15 cellular contexts compared by ENCODE assay signal in the genomic region with DNA sequence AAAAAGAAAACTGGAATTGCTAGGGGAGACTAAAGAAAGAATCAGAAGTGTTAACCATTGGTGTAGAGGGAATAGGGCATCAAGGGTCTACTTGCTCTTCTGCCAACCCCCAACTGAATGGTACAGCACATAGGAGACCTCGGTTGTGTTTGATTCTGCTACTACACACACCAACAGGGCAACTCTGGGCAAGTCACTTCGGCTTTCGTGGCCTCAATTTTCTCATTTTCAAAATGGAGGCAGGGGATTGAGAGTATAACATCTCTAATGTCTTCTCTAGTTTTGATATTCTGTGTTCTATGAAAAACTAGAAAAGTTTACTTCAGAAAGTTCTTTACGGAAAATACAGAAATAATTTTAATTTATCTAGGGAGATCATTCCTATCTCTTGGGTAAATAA.
DNase-seq lines count a peak whose midpoint lies in the region; ATAC-seq and TF ChIP-seq lines count a peak whose summit lies in the region.
"Had no signal": no experiment of that assay in that cellular context is flagged by ENCODE, and none has a peak within 500 bp of the region (broad histone marks: within the 10 kb centered on the region; RNA-seq: fewer than 3 reads in every experiment).

No MANE protein-coding gene starts in this region.

- H3K27ac ChIP-seq in Karpas-422 (ENCODE audit: low read length) (peak overlapping the region; percentile 92), brain microvascular endothelial cell (peak overlapping the region; percentile 92), muscle layer of colon (ENCODE audit: low read depth, low read length) (peak overlapping the region; percentile 35), subcutaneous abdominal adipose tissue (ENCODE audit: low read depth, low read length) (peak overlapping the region; percentile 39)

- no peaks in the 10 kb centered on the region for H3K27me3 ChIP-seq in Karpas-422 (ENCODE audit: low read length)
- no peaks in the 10 kb centered on the region for H3K27me3 ChIP-seq in brain microvascular endothelial cell (replicated peaks)
- no peaks in the 10 kb centered on the region for H3K27me3 ChIP-seq in muscle layer of colon (ENCODE audit: control insufficient read depth in 1 of 2, insufficient read depth in 2 of 2, low read length in 2 of 2)
- H3K27me3 ChIP-seq in subcutaneous abdominal adipose tissue (ENCODE audit: control insufficient read depth in 5 of 5, insufficient read depth in 4 of 5, low read length in 5 of 5), result no peaks in the 10 kb centered on the region

- H2AFZ ChIP-seq in Karpas-422 (ENCODE audit: low read length), result no peak overlapping the region

- TF ChIP-seq CTCF in brain microvascular endothelial cell (IDR thresholded peaks at IDR 0.05; ENCODE audit: low read depth, low read length, missing control alignments), result no peak

- H3K4me2 ChIP-seq in Karpas-422 (ENCODE audit: low read depth, low read length, poor library complexity, severe bottlenecking), result peak overlapping the region; percentile 58

- H3K9ac ChIP-seq in Karpas-422 (ENCODE audit: low read length) (peak overlapping the region; percentile 75), muscle layer of colon (ENCODE audit: low read length) (no peak overlapping the region), subcutaneous abdominal adipose tissue (ENCODE audit: low read length in 5 of 5) (no peak overlapping the region)

- in situ Hi-C loops in brain microvascular endothelial cell (cut with HindIII; ENCODE audit: low pct_ligation_motif_present, low sequenced_read_pairs), result no loop called here

- no peak for ATAC-seq in GM21447 (IDR thresholded peaks at IDR 0.05; ENCODE audit: unreplicated experiment)
- ATAC-seq in activated CD4-positive, CD25-positive, alpha-beta regulatory T cell treated with anti-CD3 and anti-CD28 coated beads, Interleukin-2, amount 50 U/mL, for 24 hours, result no peak

- peak; percentile 52 for DNase-seq in Karpas-422
- DNase-seq in brain microvascular endothelial cell, result no peak
- DNase-seq in middle frontal gyrus (ENCODE audit: extremely low spot score, low spot score), result no peak
- DNase-seq in NCI-H1417 treated with DMSO at 0.1 percent for 48 hours (lab: John Stamatoyannopoulos, UW), result no peak
- DNase-seq: activated naive CD4-positive, alpha-beta T cell treated with anti-CD3 and anti-CD28 coated beads, Interleukin-2, amount 50 U/mL, for 16 hours; central memory CD4-positive, alpha-beta T cell; glutamatergic neuron; H7; naive B cell; NCI-H1436; stimulated activated naive CD4-positive, alpha-beta T cell treated with Interleukin-2 at 50 U/mL for 16 hours had no signal

- no peaks in the 10 kb centered on the region for H4K20me1 ChIP-seq in Karpas-422 (ENCODE audit: insufficient read depth, low read depth, low read length)

- H3K9me2 ChIP-seq in Karpas-422 (replicated peaks; ENCODE audit: insufficient read depth, low read length), result no peaks in the 10 kb centered on the region

- H3K4me3 ChIP-seq in Karpas-422 (ENCODE audit: low read length) (peak overlapping the region; percentile 29; the same call in 1 of the 2 replicates), brain microvascular endothelial cell (ENCODE audit: low read depth, low read length) (no peak overlapping the region), muscle layer of colon (ENCODE audit: low read depth in 1 of 2, low read length in 2 of 2) (no peak overlapping the region), subcutaneous abdominal adipose tissue (ENCODE audit: low read depth in 1 of 5, low read length in 5 of 5) (no peak overlapping the region)

- H3K36me3 ChIP-seq in Karpas-422 (ENCODE audit: insufficient read depth, low read length) (no peaks in the 10 kb centered on the region), brain microvascular endothelial cell (replicated peaks) (no peaks in the 10 kb centered on the region), muscle layer of colon (ENCODE audit: insufficient read depth, low read length) (no peaks in the 10 kb centered on the region), subcutaneous abdominal adipose tissue (ENCODE audit: control insufficient read depth in 5 of 5, insufficient read depth in 5 of 5, low read length in 5 of 5) (no peaks in the 10 kb centered on the region)

- H3K4me1 ChIP-seq in Karpas-422 (ENCODE audit: low read length) (peaks cover 93% of the 10 kb centered on the region), muscle layer of colon (ENCODE audit: insufficient read depth, low read length) (peaks cover 32% of the 10 kb centered on the region), subcutaneous abdominal adipose tissue (ENCODE audit: control insufficient read depth in 5 of 5, insufficient read depth in 5 of 5, low read length in 5 of 5) (peaks cover 8 to 44% (median 41%) of the 10 kb centered on the region in 5 donors)

- H3K9me3 ChIP-seq in Karpas-422 (ENCODE audit: low read length) (no peaks in the 10 kb centered on the region), muscle layer of colon (ENCODE audit: low read length) (no peaks in the 10 kb centered on the region), subcutaneous abdominal adipose tissue (ENCODE audit: control insufficient read depth in 5 of 5, low read length in 5 of 5) (no peaks in the 10 kb centered on the region)

- H3K79me2 ChIP-seq in Karpas-422 (ENCODE audit: low read length), result no peaks in the 10 kb centered on the region

Comparison
In these comparisons a context has a peak if more than half of its experiments do, and no peak if none do; other contexts are left out.
1. H3K27ac ChIP-seq: peak in every context shown above with its lines; median percentile 92 in Karpas-422; 92 in brain microvascular endothelial cell; 39 in subcutaneous abdominal adipose tissue; 35 in muscle layer of colon.